ENCODE assay signal across 33 cellular contexts in the genomic region with DNA sequence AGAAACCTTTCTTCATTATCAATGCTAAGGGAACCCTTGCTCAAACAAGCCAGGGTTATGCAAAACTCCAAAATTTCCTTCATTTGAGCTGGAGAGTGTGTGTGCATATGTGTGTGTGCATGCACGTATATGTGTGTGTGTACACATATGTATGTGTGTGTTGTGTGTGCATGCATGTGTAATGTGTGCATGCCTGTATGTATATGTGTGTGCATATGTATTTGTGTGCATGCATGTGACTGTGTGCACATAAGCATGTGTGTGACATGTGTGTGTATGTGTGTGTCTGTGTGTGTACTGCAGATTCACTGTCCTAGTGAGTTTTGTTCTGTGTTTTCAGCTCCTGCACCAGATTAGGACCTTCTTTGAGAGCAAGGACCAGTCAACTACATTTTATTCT. TPM values are rescaled to one million over a fixed set of nuclear protein-coding genes. Genes with fewer than 3 reads are reported as not detected.
"Had no signal": no experiment of that assay in that cellular context is flagged by ENCODE, and none has a peak within 500 bp of the region (broad histone marks: within the 10 kb centered on the region; RNA-seq: fewer than 3 reads in every experiment).

No MANE protein-coding gene starts in this region.

- H3K27me3 ChIP-seq: ovary, right atrium auricular region, testis had no signal

- FAIRE-seq: islet of Langerhans, kidney had no signal

- DNase-seq: hypothalamus; immature natural killer cell; kidney; left colon; left lung; mesendoderm; naive B cell; natural killer cell; nephron progenitor cell; ovary; stimulated activated CD4-positive, alpha-beta T cell treated with anti-CD3 and anti-CD28 coated beads, Interleukin-12 subunit alpha, Interleukin-12 subunit beta, amount 100 ng/mL, for 4 hours; stimulated activated CD4-positive, alpha-beta T cell treated with anti-CD3 and anti-CD28 coated beads, Interleukin-15, amount 100 ng/mL, for 24 hours; stimulated activated CD4-positive, alpha-beta T cell treated with anti-CD3 and anti-CD28 coated beads, Interleukin-2, amount 100 ng/mL, for 24 hours; stimulated activated CD4-positive, alpha-beta T cell treated with anti-CD3 and anti-CD28 coated beads, Interleukin-4, amount 100 ng/mL, for 1 hour; stimulated activated naive B cell treated with anti-CD40 and anti-IgM and Interleukin-4, amounts not matched to agents 10 μg/mL and 1 μg/mL and 100 μg/mL, for 72 hours; stimulated activated naive CD8-positive, alpha-beta T cell treated with anti-CD3 and anti-CD28 coated beads, Interleukin-15, Interleukin-2, amounts not matched to agents 100 U/mL and 50 U/mL, for 24 hours; stomach; testis; thyroid gland; transverse colon; upper lobe of right lung; uterus had no signal

- H3K36me3 ChIP-seq: left lung, ovary, right atrium auricular region, stomach, thyroid gland, transverse colon, upper lobe of right lung, uterus had no signal

- H3K4me1 ChIP-seq: left lung, right atrium auricular region, stomach, testis, transverse colon, upper lobe of right lung, uterus had no signal

- ATAC-seq: left colon; left lung; natural killer cell; sciatic nerve; stimulated activated naive B cell treated with anti-CD40 and anti-IgM and Interleukin-4, amounts not matched to agents 10 μg/mL and 1 μg/mL and 100 μg/mL, for 72 hours; stimulated activated naive CD8-positive, alpha-beta T cell treated with anti-CD3 and anti-CD28 coated beads, Interleukin-15, Interleukin-2, amounts not matched to agents 100 U/mL and 50 U/mL, for 24 hours; upper lobe of right lung had no signal

- H3K4me3 ChIP-seq: left lung, lung, ovary, right atrium auricular region, skin epidermis, stomach, testis, thyroid gland, transverse colon, upper lobe of right lung, uterus had no signal

- H3K9me3 ChIP-seq: left lung, ovary, right atrium auricular region, stomach, testis, thyroid gland, transverse colon, upper lobe of right lung, uterus had no signal

- H3K27ac ChIP-seq: left lung, ovary, right atrium auricular region, skin epidermis, stomach, testis, thyroid gland, transverse colon, upper lobe of right lung, uterus had no signal

RNA-seq across cellular contexts. Expression of gene PAX7, which starts 28.2 kb away (rescaled TPM):
- total RNA-seq: kidney, left colon, left lung, mesothelial cell of epicardium, mononuclear cell, natural killer cell, omental fat pad, ovary, progenitor cell of endocrine pancreas, pulmonary artery endothelial cell, renal cortical epithelial cell, right atrium auricular region, sciatic nerve, stomach, transverse colon, upper lobe of right lung, uterus had no signal
- polyA plus RNA-seq: immature natural killer cell, lung, ovary, stomach had no signal
